In genomic region chr2:41963661-41964525, GRCh38 we compare ENCODE assay signal across 9 cellular contexts.
A peak's percentile ranks its signal among the peaks of the same experiment; 100 is the strongest.
DNase-seq lines count a peak whose midpoint lies in the region; ATAC-seq, FAIRE-seq and TF ChIP-seq lines count a peak whose summit lies in the region.
"Had no signal": no experiment of that assay in that cellular context is flagged by ENCODE, and none has a peak within 500 bp of the region (broad histone marks: within the 10 kb centered on the region; RNA-seq: fewer than 3 reads in every experiment).

No MANE protein-coding gene starts in this region.

- no peak for TF ChIP-seq CTCF in mesothelial cell of epicardium (IDR thresholded peaks at IDR 0.05; ENCODE audit: unreplicated experiment)

- FAIRE-seq in GM19239 (lab: Jason Lieb, UNC), result no peak

- DNase-seq in Right ventricle myocardium inferior (ENCODE audit: missing footprints), result peak; percentile 76
- no peak for DNase-seq in cardiac septum (ENCODE audit: low spot score)
- DNase-seq in dermis blood vessel endothelial cell, result peak; percentile 8
- DNase-seq in mesothelial cell of epicardium (ENCODE audit: low spot score in 2 of 2, unreplicated experiment in 2 of 2), result peak in 1 of 2 experiments; percentile 72
- DNase-seq in SIG-M5 (lab: John Stamatoyannopoulos, UW), result no peak
- no peak for DNase-seq in GM19239 (ENCODE audit: insufficient read length, low spot score)
- no peak for DNase-seq in NCI-H524 (lab: John Stamatoyannopoulos, UW)
- DNase-seq: stimulated activated CD4-positive, alpha-beta T cell treated with anti-CD3 and anti-CD28 coated beads, Interleukin-4, amount 100 ng/mL, for 1 hour had no signal

- ATAC-seq in Right ventricle myocardium inferior (peak; percentile 38), HG03135 (IDR thresholded peaks at IDR 0.05; ENCODE audit: unreplicated experiment) (no peak)

- peaks cover 87% of the 10 kb centered on the region for H3K4me1 Mint-ChIP-seq in mesothelial cell of epicardium

- H3K27me3 Mint-ChIP-seq in mesothelial cell of epicardium (ENCODE audit: low read depth), result peaks cover 2% of the 10 kb centered on the region

- no peaks in the 10 kb centered on the region for H3K36me3 Mint-ChIP-seq in mesothelial cell of epicardium

- intact Hi-C loops in Right ventricle myocardium inferior (cut with DNase I), result no loop called here
- intact Hi-C loops in cardiac septum (cut with DNase I), result no loop called here

- H3K4me3 Mint-ChIP-seq in mesothelial cell of epicardium, result peak overlapping the region; percentile 19

- peak overlapping the region; percentile 97 for H3K27ac Mint-ChIP-seq in mesothelial cell of epicardium

- H3K9me3 Mint-ChIP-seq in mesothelial cell of epicardium, result no peaks in the 10 kb centered on the region

Comparison
In these comparisons a context has a peak if more than half of its experiments do, and no peak if none do; other contexts are left out.
1. DNase-seq: peak in Right ventricle myocardium inferior (single experiment) and dermis blood vessel endothelial cell (single experiment); none in cardiac septum (single experiment), SIG-M5 (single experiment), GM19239 (single experiment) and NCI-H524 (0 of 2).